Comparison of ENCODE assay signal across 8 cellular contexts in the genomic region with DNA sequence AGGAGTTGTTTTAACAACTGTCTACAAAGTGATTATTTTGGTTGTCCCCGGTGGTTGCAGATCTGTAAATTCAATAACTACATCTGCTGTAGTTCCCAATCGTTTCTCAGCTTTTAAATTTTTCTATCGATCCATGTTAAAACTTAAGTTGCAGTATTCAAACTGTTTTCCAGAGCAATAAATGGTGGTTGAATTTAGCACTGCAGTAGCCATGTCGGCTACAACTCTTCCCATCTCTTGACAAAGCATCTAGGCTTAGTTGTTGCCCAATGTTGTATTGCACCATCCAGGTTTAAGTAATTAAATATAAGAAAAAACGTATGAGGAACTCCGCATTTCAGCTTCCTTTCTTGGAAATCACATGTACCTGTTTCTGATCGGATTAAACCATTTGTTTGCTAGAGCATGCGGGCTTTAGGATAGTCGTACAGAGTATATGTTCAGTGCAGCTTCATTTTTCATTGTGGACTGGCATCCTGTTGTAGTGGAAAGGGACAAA. TPM values are rescaled to one million over a fixed set of nuclear protein-coding genes. Genes with fewer than 3 reads are reported as not detected.
A peak's percentile ranks its signal among the peaks of the same experiment; 100 is the strongest.
DNase-seq lines count a peak whose midpoint lies in the region.

No MANE protein-coding gene starts in this region.

- H3K36me3 Mint-ChIP-seq in activated T-cell treated with anti-CD3 and anti-CD28 coated beads, Interleukin-2, amount 50 U/mL, for 24 hours (ENCODE audit: low read depth) = peaks cover 27% of the 10 kb centered on the region

- no peaks in the 10 kb centered on the region for H3K9me3 ChIP-seq in SK-N-MC (ENCODE audit: low read depth, low read length)

- peaks cover 53% of the 10 kb centered on the region for H3K4me1 Mint-ChIP-seq in activated T-cell treated with anti-CD3 and anti-CD28 coated beads, Interleukin-2, amount 50 U/mL, for 24 hours (ENCODE audit: low read depth)

- H3K27me3 Mint-ChIP-seq in activated T-cell treated with anti-CD3 and anti-CD28 coated beads, Interleukin-2, amount 50 U/mL, for 24 hours = no peaks in the 10 kb centered on the region

- no peaks in the 10 kb centered on the region for H3K9me3 Mint-ChIP-seq in activated T-cell treated with anti-CD3 and anti-CD28 coated beads, Interleukin-2, amount 50 U/mL, for 24 hours

- peaks cover 11% of the 10 kb centered on the region for H3K36me3 ChIP-seq in SK-N-MC (ENCODE audit: insufficient read depth, low read length)

- DNase-seq in activated T-cell treated with anti-CD3 and anti-CD28 coated beads, Interleukin-2, amount 50 U/mL, for 24 hours = no peak
- DNase-seq in activated T-cell treated with anti-CD3 and anti-CD28 coated beads for 4 hours = no peak
- no peak for DNase-seq in SK-N-MC (ENCODE audit: low read depth, low spot score)
- DNase-seq in fibroblast of gingiva (ENCODE audit: low read depth) = peak; percentile 82
- peak; percentile 70 for DNase-seq in renal cortical epithelial cell (ENCODE audit: low read depth)
- DNase-seq in stimulated activated CD4-positive, alpha-beta T cell treated with anti-CD3 and anti-CD28 coated beads, Interleukin-4, amount 100 ng/mL, for 4 hours = no peak
- no peak for DNase-seq in cerebellar nuclear complex (lab: John Stamatoyannopoulos, UW)
- DNase-seq in SHP77 (lab: John Stamatoyannopoulos, UW) = no peak

- H3K27ac Mint-ChIP-seq in activated T-cell treated with anti-CD3 and anti-CD28 coated beads, Interleukin-2, amount 50 U/mL, for 24 hours = peak overlapping the region; percentile 93

- H3K27ac ChIP-seq in SK-N-MC = no peak overlapping the region

- peak overlapping the region; percentile 78 for H3K9ac ChIP-seq in SK-N-MC (ENCODE audit: insufficient read length)

- peak overlapping the region; percentile 84 for H3K4me3 Mint-ChIP-seq in activated T-cell treated with anti-CD3 and anti-CD28 coated beads, Interleukin-2, amount 50 U/mL, for 24 hours

- H3K4me3 ChIP-seq in SK-N-MC = peak overlapping the region; percentile 82

RNA-seq across cellular contexts. Expression of gene CNIH4, which starts 1.0 kb away (rescaled TPM):
- 77.0 and 122 TPM in 2 replicates for total RNA-seq in renal cortical epithelial cell

RNA-seq across cellular contexts. Expression of gene NVL, which starts 27.7 kb away (rescaled TPM):
- total RNA-seq in renal cortical epithelial cell = 32.1 and 33.3 TPM in 2 replicates

Comparison
In these comparisons a context has a peak if more than half of its experiments do, and no peak if none do; other contexts are left out.
1. DNase-seq: peak in fibroblast of gingiva (single experiment) and renal cortical epithelial cell (single experiment); none in activated T-cell treated with anti-CD3 and anti-CD28 coated beads, Interleukin-2, amount 50 U/mL, for 24 hours (single experiment), activated T-cell treated with anti-CD3 and anti-CD28 coated beads for 4 hours (single experiment), SK-N-MC (single experiment), stimulated activated CD4-positive, alpha-beta T cell treated with anti-CD3 and anti-CD28 coated beads, Interleukin-4, amount 100 ng/mL, for 4 hours (0 of 2), cerebellar nuclear complex (0 of 2) and SHP77 (0 of 2).